In the genomic region with DNA sequence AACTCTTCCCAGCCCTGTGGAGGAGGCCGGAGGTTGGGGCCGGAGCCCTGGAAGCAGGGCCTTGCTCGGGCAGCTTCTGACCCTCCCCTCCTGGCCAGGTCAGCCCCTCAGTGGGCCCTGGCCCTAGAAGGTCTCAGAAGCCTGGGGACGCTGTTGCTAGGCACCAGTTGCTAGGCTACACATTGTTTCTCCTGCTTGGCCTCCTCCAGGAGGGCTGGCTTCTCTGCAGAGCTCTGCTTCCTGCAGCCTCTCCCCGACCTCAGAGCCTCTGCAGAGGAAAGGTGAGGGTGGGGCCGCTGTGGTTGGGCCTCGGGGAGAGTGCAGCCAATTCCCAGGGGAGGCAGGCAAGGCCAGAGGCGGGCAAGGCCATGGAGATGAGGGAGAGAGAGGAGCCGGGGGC, we compare ENCODE assay signal across 12 cellular contexts. TPM values are rescaled to one million over a fixed set of nuclear protein-coding genes. Genes with fewer than 3 reads are reported as not detected.
A peak's percentile ranks its signal among the peaks of the same experiment; 100 is the strongest.
DNase-seq lines count a peak whose midpoint lies in the region; ATAC-seq, FAIRE-seq and TF ChIP-seq lines count a peak whose summit lies in the region.
"Had no signal": no experiment of that assay in that cellular context is flagged by ENCODE, and none has a peak within 500 bp of the region (broad histone marks: within the 10 kb centered on the region; RNA-seq: fewer than 3 reads in every experiment).

No MANE protein-coding gene starts in this region.

- no peak overlapping the region for H3K4me3 Mint-ChIP-seq in stimulated activated naive B cell treated with anti-CD40 and anti-IgM and Interleukin-4, amounts not matched to agents 10 μg/mL and 1 μg/mL and 100 μg/mL, for 72 hours
- H3K4me3 Mint-ChIP-seq in T-cell: no peak overlapping the region
- no peak overlapping the region for H3K4me3 Mint-ChIP-seq in natural killer cell
- H3K4me3 Mint-ChIP-seq: activated T-cell treated with anti-CD3 and anti-CD28 coated beads, Interleukin-2, amount 50 U/mL, for 72 hours had no signal

- ATAC-seq in HG02759 (IDR thresholded peaks at IDR 0.05; ENCODE audit: unreplicated experiment): no peak
- ATAC-seq in stimulated activated naive B cell treated with anti-CD40 and anti-IgM and Interleukin-4, amounts not matched to agents 10 μg/mL and 1 μg/mL and 100 μg/mL, for 72 hours (replicated peaks): no peak
- no peak for ATAC-seq in T-cell (replicated peaks in 1 of 4)
- no peak for ATAC-seq in natural killer cell
- ATAC-seq: activated T-cell treated with anti-CD3 and anti-CD28 coated beads, Interleukin-2, amount 50 U/mL, for 72 hours had no signal

- no peaks in the 10 kb centered on the region for H3K9me3 Mint-ChIP-seq in stimulated activated naive B cell treated with anti-CD40 and anti-IgM and Interleukin-4, amounts not matched to agents 10 μg/mL and 1 μg/mL and 100 μg/mL, for 72 hours
- H3K9me3 Mint-ChIP-seq in T-cell: no peaks in the 10 kb centered on the region
- H3K9me3 Mint-ChIP-seq in natural killer cell: no peaks in the 10 kb centered on the region
- H3K9me3 Mint-ChIP-seq: activated T-cell treated with anti-CD3 and anti-CD28 coated beads, Interleukin-2, amount 50 U/mL, for 72 hours had no signal

- DNase-seq in D721Med (ENCODE audit: insufficient read length, low spot score): peak; percentile 86
- DNase-seq in NCI-H1092 (lab: John Stamatoyannopoulos, UW): peak; percentile 63
- DNase-seq in SK-MEL-5 (ENCODE audit: low read depth, low spot score): peak; percentile 13
- DNase-seq in iPS-NIHi7 (ENCODE audit: extremely low spot score): peak; percentile 86
- DNase-seq in stimulated activated naive B cell treated with anti-CD40 and anti-IgM and Interleukin-4, amounts not matched to agents 10 μg/mL and 1 μg/mL and 100 μg/mL, for 72 hours: no peak
- no peak for DNase-seq in T-cell
- no peak for DNase-seq in natural killer cell
- DNase-seq: activated T-cell treated with anti-CD3 and anti-CD28 coated beads, Interleukin-2, amount 50 U/mL, for 72 hours; tibial artery had no signal

- in situ Hi-C loops in SK-MEL-5 (cut with HindIII; ENCODE audit: low pct_unique_long_range_greater_than_20kb, low sequenced_read_pairs): no loop called here

- H3K36me3 Mint-ChIP-seq in stimulated activated naive B cell treated with anti-CD40 and anti-IgM and Interleukin-4, amounts not matched to agents 10 μg/mL and 1 μg/mL and 100 μg/mL, for 72 hours: no peaks in the 10 kb centered on the region
- H3K36me3 Mint-ChIP-seq in T-cell (no peaks in the 10 kb centered on the region), natural killer cell (no peaks in the 10 kb centered on the region)

- POLR2A ChIA-PET in T-cell (lab: Charles Lee): no interaction called here

- no peak overlapping the region for H3K27ac Mint-ChIP-seq in stimulated activated naive B cell treated with anti-CD40 and anti-IgM and Interleukin-4, amounts not matched to agents 10 μg/mL and 1 μg/mL and 100 μg/mL, for 72 hours
- no peak overlapping the region for H3K27ac Mint-ChIP-seq in T-cell
- H3K27ac Mint-ChIP-seq in natural killer cell: no peak overlapping the region
- H3K27ac Mint-ChIP-seq: activated T-cell treated with anti-CD3 and anti-CD28 coated beads, Interleukin-2, amount 50 U/mL, for 72 hours had no signal

- no peak for TF ChIP-seq CTCF in D721Med (IDR thresholded peaks at IDR 0.05; ENCODE audit: insufficient read depth, missing control alignments)
- no peak for TF ChIP-seq CTCF in natural killer cell (IDR thresholded peaks at IDR 0.05)

- H3K27me3 Mint-ChIP-seq in stimulated activated naive B cell treated with anti-CD40 and anti-IgM and Interleukin-4, amounts not matched to agents 10 μg/mL and 1 μg/mL and 100 μg/mL, for 72 hours: peaks cover 17 to 38% of the 10 kb centered on the region in 2 donors
- H3K27me3 Mint-ChIP-seq in T-cell: peaks cover 0 to 5% of the 10 kb centered on the region in 2 donors
- peaks cover 0 to 3% of the 10 kb centered on the region in 2 donors for H3K27me3 Mint-ChIP-seq in natural killer cell (ENCODE audit: low read depth in 2 of 2)

- intact Hi-C loops in natural killer cell (cut with micrococcal nuclease): no loop called here

- CTCF ChIA-PET in T-cell (lab: Charles Lee): interaction anchor here in 1 of 2 donors (0.6 to 0.7 kb wide), 2 partner anchors 22 to 158 kb away, joined by 3 read pairs; no protein-coding TSS in a partner anchor

- no peak for FAIRE-seq in D721Med (lab: Jason Lieb, UNC)
- FAIRE-seq: endothelial cell of umbilical vein, HTR-8/SVneo had no signal

- peaks cover 8 to 10% of the 10 kb centered on the region in 2 donors for H3K4me1 Mint-ChIP-seq in stimulated activated naive B cell treated with anti-CD40 and anti-IgM and Interleukin-4, amounts not matched to agents 10 μg/mL and 1 μg/mL and 100 μg/mL, for 72 hours
- H3K4me1 Mint-ChIP-seq in T-cell (peaks cover 7 to 14% (median 8%) of the 10 kb centered on the region in 3 donors), natural killer cell (peaks cover 0 to 6% of the 10 kb centered on the region in 2 donors)

RNA-seq across cellular contexts. Expression of gene LRRC10B, which starts 27.6 kb away (rescaled TPM):
- total RNA-seq in SK-MEL-5 (2014; rRNA removed; shearing (Covaris generic)): not detected in 2 replicates
- polyA plus RNA-seq in SK-MEL-5 (2015; cell fraction: cytosol; rRNA removed): not detected in 2 replicates
- not detected in 2 replicates for polyA plus RNA-seq in SK-MEL-5 (2015; cell fraction: nucleus; rRNA removed)
- total RNA-seq in T-cell: under 1 TPM in 1 of 5 donors, not detected in 4; 0.21 TPM
- not detected for total RNA-seq in natural killer cell
- total RNA-seq: activated T-cell treated with anti-CD3 and anti-CD28 coated beads, Interleukin-2, amount 50 U/mL, for 72 hours; endothelial cell of umbilical vein had no signal
- polyA plus RNA-seq: endothelial cell of umbilical vein had no signal

RNA-seq across cellular contexts. Expression of gene SDHAF2, which starts 51.0 kb away (rescaled TPM):
- total RNA-seq in SK-MEL-5 (2014; rRNA removed; shearing (Covaris generic)): 43.5 and 45.4 TPM in 2 replicates
- polyA plus RNA-seq in SK-MEL-5 (2015; cell fraction: cytosol; rRNA removed): 49.4 and 63.3 TPM in 2 replicates
- 20.9 and 41.8 TPM in 2 replicates for polyA plus RNA-seq in SK-MEL-5 (2015; cell fraction: nucleus; rRNA removed)
- 10 to 100 TPM; 36.2 to 60.7 (median 56.4) TPM for total RNA-seq in T-cell
- 10 to 100 TPM; 40.2 to 50.4 (median 40.8) TPM for total RNA-seq in natural killer cell

RNA-seq across cellular contexts. Expression of gene CPSF7, which starts 51.2 kb away (rescaled TPM):
- total RNA-seq in SK-MEL-5 (2014; rRNA removed; shearing (Covaris generic)): 14.6 and 19.1 TPM in 2 replicates
- polyA plus RNA-seq in SK-MEL-5 (2015; cell fraction: cytosol; rRNA removed): 52.0 and 59.1 TPM in 2 replicates
- polyA plus RNA-seq in SK-MEL-5 (2015; cell fraction: nucleus; rRNA removed): 294 and 351 TPM in 2 replicates
- total RNA-seq in T-cell (100 to 1,000 TPM; 104 to 144 (median 117) TPM), natural killer cell (100 to 1,000 TPM in 2 of 3 donors, 10 to 100 TPM in 1; 99.5 to 120 (median 104) TPM)

Comparison
In these comparisons a context has a peak if more than half of its experiments do, and no peak if none do; other contexts are left out.
1. DNase-seq: peak in D721Med (single experiment), NCI-H1092 (single experiment), SK-MEL-5 (single experiment) and iPS-NIHi7 (single experiment); none in stimulated activated naive B cell treated with anti-CD40 and anti-IgM and Interleukin-4, amounts not matched to agents 10 μg/mL and 1 μg/mL and 100 μg/mL, for 72 hours (single experiment), T-cell (0 of 34) and natural killer cell (single experiment).